ENCODE assay signal across 1 cellular context in genomic region chr1:84947536-84948410, GRCh38.
TF ChIP-seq lines count a peak whose summit lies in the region.

No MANE protein-coding gene starts in this region.

TF ChIP-seq in GM12878, 131 proteins besides CTCF, POLR2A, EP300 and RAD21:
- TF ChIP-seq SREBF1 (IDR thresholded peaks at IDR 0.05; ENCODE audit: low read length) (no peak), ZNF592 (IDR thresholded peaks at IDR 0.05) (no peak)
